ENCODE assay signal across 14 cellular contexts in genomic region chr2:181900007-181900651, GRCh38. TPM values are rescaled to one million over a fixed set of nuclear protein-coding genes. Genes with fewer than 3 reads are reported as not detected.
DNase-seq lines count a peak whose midpoint lies in the region; ATAC-seq and TF ChIP-seq lines count a peak whose summit lies in the region.
"Had no signal": no experiment of that assay in that cellular context is flagged by ENCODE, and none has a peak within 500 bp of the region (broad histone marks: within the 10 kb centered on the region; RNA-seq: fewer than 3 reads in every experiment).

No MANE protein-coding gene starts in this region.

- H3K27ac ChIP-seq in Panc1 (ENCODE audit: low read length) (peak overlapping the region; percentile 74), hepatocyte (peak overlapping the region; percentile 9), tibial nerve (peak overlapping the region in 3 of 4 donors; percentile 28 to 94 (median 82))

- TF ChIP-seq POLR2A in tibial nerve (IDR thresholded peaks at IDR 0.05) = no peak

- H3K9me2 ChIP-seq in hepatocyte (replicated peaks; ENCODE audit: insufficient read depth) = no peaks in the 10 kb centered on the region

- H3K27me3 ChIP-seq in Panc1 (ENCODE audit: control insufficient read depth, insufficient read depth, low read length) (no peaks in the 10 kb centered on the region), hepatocyte (no peaks in the 10 kb centered on the region), tibial nerve (no peaks in the 10 kb centered on the region)

- H4K20me1 ChIP-seq in hepatocyte (ENCODE audit: insufficient read depth, poor library complexity, severe bottlenecking) = no peaks in the 10 kb centered on the region

- H3K4me2 ChIP-seq in hepatocyte = no peak overlapping the region

- TF ChIP-seq CTCF in Panc1 (IDR thresholded peaks at IDR 0.05) (no peak), hepatocyte (IDR thresholded peaks at IDR 0.05; ENCODE audit: poor library complexity) (no peak), tibial nerve (IDR thresholded peaks at IDR 0.05) (no peak)

- no TSS peak for BruUV-seq in Panc1 (replicated peaks; lab: Mats Ljungman, UMichigan)

- peaks cover 66% of the 10 kb centered on the region for H3K4me1 ChIP-seq in Panc1 (ENCODE audit: control insufficient read depth, insufficient read depth, low read length)
- H3K4me1 ChIP-seq in hepatocyte (ENCODE audit: insufficient read depth) = peaks cover 19% of the 10 kb centered on the region
- H3K4me1 ChIP-seq in tibial nerve = peaks cover 0 to 97% (median 43%) of the 10 kb centered on the region in 4 donors

- POLR2A ChIA-PET in Panc1 (lab: Charles Lee) = interaction anchor here (0.6 to 0.7 kb wide), 2 partner anchors 81 to 147 kb away, joined by 3 read pairs; no protein-coding TSS in a partner anchor

- no peak for TF ChIP-seq EP300 in tibial nerve (IDR thresholded peaks at IDR 0.05)

- CTCF ChIA-PET in Panc1 (lab: Charles Lee) = interaction anchor here (0.6 to 1.1 kb wide), 2 partner anchors 157 to 842 kb away, joined by 3 read pairs; no protein-coding TSS in a partner anchor

- peaks cover 81% of the 10 kb centered on the region for H3K36me3 ChIP-seq in Panc1 (ENCODE audit: control insufficient read depth, insufficient read depth, low read length)
- H3K36me3 ChIP-seq in hepatocyte (replicated peaks; ENCODE audit: insufficient read depth, low read depth) = peaks cover 5% of the 10 kb centered on the region
- H3K36me3 ChIP-seq in tibial nerve = peaks cover 0 to 49% (median 0%) of the 10 kb centered on the region in 3 donors

- ATAC-seq in Panc1 = peak; percentile 79

- DNase-seq in NCI-H146 (lab: John Stamatoyannopoulos, UW) (peak; percentile 1), NCI-H146 treated with DMSO at 0.1 percent for 48 hours (lab: John Stamatoyannopoulos, UW; ENCODE audit: unreplicated experiment) (no peak), Panc1 (ENCODE audit: low read depth, low spot score) (no peak), hepatocyte (ENCODE audit: low spot score) (no peak), tibial nerve (ENCODE audit: low spot score in 2 of 2) (no peak), HPDE6-E6E7 (ENCODE audit: extremely low spot score) (no peak), inferior parietal cortex (ENCODE audit: extremely low spot score) (no peak), SIG-M5 treated with dmso at 0.1 percent for 504 hours (lab: John Stamatoyannopoulos, UW; ENCODE audit: unreplicated experiment) (no peak)
- DNase-seq: activated T-cell treated with anti-CD3 and anti-CD28 coated beads for 4 hours, erythroblast, GDM1, immature natural killer cell, NCI-H2029 treated with DMSO at 0.1 percent for 48 hours, NCI-H69 had no signal

- H3K9me3 ChIP-seq in Panc1 (ENCODE audit: control insufficient read depth, insufficient read depth, low read depth, low read length) (no peaks in the 10 kb centered on the region), hepatocyte (ENCODE audit: low read depth) (no peaks in the 10 kb centered on the region), tibial nerve (no peaks in the 10 kb centered on the region)

- 42% methylated on average over 3 of the region's 3 CpGs for WGBS in hepatocyte (ENCODE audit: low lambda C conversion rate, missing lambda C conversion rate)
- 25 to 28% methylated on average over 3 of the region's 3 CpGs for WGBS in tibial nerve, 2 donors

- intact Hi-C loops in Panc1 (cut with micrococcal nuclease; ENCODE audit: unreplicated experiment) = no loop called here

- no peak overlapping the region for H2AFZ ChIP-seq in hepatocyte

- H3K4me3 ChIP-seq in Panc1 (ENCODE audit: low read depth in 2 of 2, low read length in 2 of 2) = no peak overlapping the region
- H3K4me3 ChIP-seq in hepatocyte = no peak overlapping the region
- H3K4me3 ChIP-seq in tibial nerve = no peak overlapping the region

- peaks cover 54% of the 10 kb centered on the region for H3K79me2 ChIP-seq in hepatocyte

- in situ Hi-C loops in Panc1 (cut with HindIII; ENCODE audit: low pct_unique_long_range_greater_than_20kb, low sequenced_read_pairs) = no loop called here

RNA-seq across cellular contexts. Expression of gene ITPRID2, which starts 8.6 kb away (rescaled TPM):
- total RNA-seq in Panc1 (2021; ENCODE audit: unreplicated experiment) (261 TPM), hepatocyte (183 and 184 TPM in 2 replicates), tibial nerve (100 to 1,000 TPM; 203 to 300 (median 245) TPM)
- polyA plus RNA-seq in Panc1 (2012; ENCODE audit: insufficient read length) = 171 TPM
- polyA plus RNA-seq in hepatocyte = 37.4 and 52.5 TPM in 2 replicates

Comparison
In these comparisons a context has a peak if more than half of its experiments do, and no peak if none do; other contexts are left out.
1. H3K27ac ChIP-seq: peak in every context shown above with its lines; median percentile 82 in tibial nerve; 74 in Panc1; 9 in hepatocyte.